12 cellular contexts compared by ENCODE assay signal in genomic region chr1:244409648-244410164, GRCh38. TPM values are rescaled to one million over a fixed set of nuclear protein-coding genes. Genes with fewer than 3 reads are reported as not detected.
A peak's percentile ranks its signal among the peaks of the same experiment; 100 is the strongest.
DNase-seq lines count a peak whose midpoint lies in the region; ATAC-seq and TF ChIP-seq lines count a peak whose summit lies in the region.
"Had no signal": no experiment of that assay in that cellular context is flagged by ENCODE, and none has a peak within 500 bp of the region (broad histone marks: within the 10 kb centered on the region; RNA-seq: fewer than 3 reads in every experiment).

No MANE protein-coding gene starts in this region.

- intact Hi-C loops in transverse colon (cut with DNase I; ENCODE audit: low total_unique reads) = no loop called here

- no peaks in the 10 kb centered on the region for H3K4me1 ChIP-seq in transverse colon
- H3K4me1 ChIP-seq: SJSA1 had no signal

- H3K9me3 ChIP-seq in transverse colon = peaks cover 0 to 4% of the 10 kb centered on the region in 2 donors
- H3K9me3 ChIP-seq: SJSA1 had no signal

- DNase-seq in globus pallidus (ENCODE audit: low spot score) (no peak), transverse colon (no peak), NK-92 (lab: John Stamatoyannopoulos, UW; ENCODE audit: unreplicated experiment) (no peak)
- no peak for DNase-seq in effector CD4-positive, alpha-beta T cell
- DNase-seq: central memory CD4-positive, alpha-beta T cell; DND-41 had no signal

- ATAC-seq in GM18858 (IDR thresholded peaks at IDR 0.05; ENCODE audit: unreplicated experiment) = peak; percentile 73
- ATAC-seq in GM21515 (IDR thresholded peaks at IDR 0.05; ENCODE audit: unreplicated experiment) = peak; percentile 72
- ATAC-seq in HG03095 (IDR thresholded peaks at IDR 0.05; ENCODE audit: unreplicated experiment) = peak; percentile 73

- H3K27ac ChIP-seq in cingulate gyrus (ENCODE audit: low read depth, low read length) (peak overlapping the region; percentile 39), transverse colon (no peak overlapping the region)
- H3K27ac ChIP-seq: SJSA1 had no signal

- no peaks in the 10 kb centered on the region for H3K27me3 ChIP-seq in transverse colon
- H3K27me3 ChIP-seq: SJSA1 had no signal

- TF ChIP-seq POLR2A in transverse colon (IDR thresholded peaks at IDR 0.05) = no peak

- WGBS in transverse colon (ENCODE audit: low coverage in 1 of 2), 2 donors = 68 to 72% methylated on average over 3 to 4 of the region's 4 CpGs

- no peak overlapping the region for H3K4me3 ChIP-seq in transverse colon
- H3K4me3 ChIP-seq: SJSA1, smooth muscle cell had no signal

- H3K36me3 ChIP-seq in transverse colon = peaks cover 0 to 48% (median 12%) of the 10 kb centered on the region in 4 donors

- in situ Hi-C loops in transverse colon (cut with MboI; ENCODE audit: low pct_ligation_motif_present in 1 of 4, low pct_unique_long_range_greater_than_20kb in 1 of 4, low sequenced_read_pairs in 3 of 4) = no loop called here

- TF ChIP-seq EP300 in transverse colon (IDR thresholded peaks at IDR 0.05; ENCODE audit: low read depth) = no peak

- TF ChIP-seq CTCF in transverse colon (IDR thresholded peaks at IDR 0.05) = no peak

RNA-seq across cellular contexts. Expression of gene ADSS2, which starts 42.0 kb away (rescaled TPM):
- total RNA-seq in transverse colon = 10 to 100 TPM; 13.7 to 47.0 (median 27.3) TPM

RNA-seq across cellular contexts. Expression of gene CATSPERE, which starts 51.4 kb away (rescaled TPM):
- total RNA-seq in transverse colon = 1 to 10 TPM in 1 of 4 donors, under 1 TPM in 1, not detected in 2; 0.55 to 2.7 TPM
